ENCODE assay signal across 16 cellular contexts in the genomic region with DNA sequence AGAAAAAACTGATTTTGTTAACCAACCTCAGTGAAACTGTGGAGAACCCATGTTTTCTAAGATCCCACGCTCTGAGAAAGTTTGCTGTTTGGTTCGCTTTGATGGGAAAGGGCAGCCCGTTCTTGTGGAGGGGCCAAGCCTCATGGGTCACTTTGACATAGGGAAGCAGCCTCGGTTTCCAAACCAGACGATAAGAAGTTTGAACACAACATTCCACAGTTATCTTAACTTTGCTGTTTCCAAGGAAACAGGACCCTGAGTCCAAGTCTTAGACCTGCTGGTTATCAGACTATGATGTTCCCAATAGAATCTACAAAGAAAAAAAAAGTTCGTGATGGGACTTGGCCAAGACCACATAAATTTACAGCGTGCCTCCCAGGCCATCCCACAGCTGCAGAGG.
DNase-seq lines count a peak whose midpoint lies in the region; ATAC-seq and TF ChIP-seq lines count a peak whose summit lies in the region.
"Had no signal": no experiment of that assay in that cellular context is flagged by ENCODE, and none has a peak within 500 bp of the region (broad histone marks: within the 10 kb centered on the region; RNA-seq: fewer than 3 reads in every experiment).

No MANE protein-coding gene starts in this region.

- H3K27ac Mint-ChIP-seq in CD4-positive, alpha-beta memory T cell = peak overlapping the region; percentile 92 to 99 (median 97)
- H3K27ac Mint-ChIP-seq in T-cell = peak overlapping the region; percentile 50 to 91
- H3K27ac Mint-ChIP-seq: GM23338 had no signal

- H3K9me3 Mint-ChIP-seq in CD4-positive, alpha-beta memory T cell = peaks cover 0 to 4% (median 0%) of the 10 kb centered on the region in 8 donors
- H3K9me3 Mint-ChIP-seq in T-cell = peaks cover 0 to 3% (median 3%) of the 10 kb centered on the region in 3 donors

- H3K4me1 Mint-ChIP-seq in CD4-positive, alpha-beta memory T cell = peaks cover 48 to 73% (median 64%) of the 10 kb centered on the region in 4 donors
- peaks cover 55 to 71% (median 57%) of the 10 kb centered on the region in 3 donors for H3K4me1 Mint-ChIP-seq in T-cell

- no peaks in the 10 kb centered on the region for H3K27me3 Mint-ChIP-seq in CD4-positive, alpha-beta memory T cell
- no peaks in the 10 kb centered on the region for H3K27me3 Mint-ChIP-seq in T-cell

- no peak for DNase-seq in CD4-positive, alpha-beta memory T cell
- no peak for DNase-seq in T-cell
- DNase-seq in heart left ventricle = peak in 4 of 5 donors; percentile 59 to 72 (median 62)
- DNase-seq in ovary = peak; percentile 61 to 84 (median 74)
- DNase-seq in activated CD8-positive, alpha-beta memory T cell treated with anti-CD3 and anti-CD28 coated beads for 24 hours = no peak
- no peak for DNase-seq in NCI-H1105 (lab: John Stamatoyannopoulos, UW)
- DNase-seq: BE2C; CD8-positive, alpha-beta memory T cell; GF-D8; KG1; NCI-H1105 treated with DMSO at 0.1 percent for 48 hours; NCI-H187; NCI-H774; SJCRH30 had no signal

- H3K4me3 ChIP-seq in CD4-positive, alpha-beta memory T cell (ENCODE audit: low read length in 2 of 2) = no peak overlapping the region
- H3K4me3 ChIP-seq in heart left ventricle (no peak overlapping the region), ovary (no peak overlapping the region)
- H3K4me3 ChIP-seq: GM23338, SJCRH30 had no signal

- POLR2A ChIA-PET in CD4-positive, alpha-beta memory T cell (lab: Charles Lee; ENCODE audit: partially characterized antibody) = interaction anchor here (4.5 to 39.0 kb wide), 3 partner anchors 33 to 143 kb away, joined by 31 to 2213 read pairs (median 37); no protein-coding TSS in a partner anchor
- POLR2A ChIA-PET in T-cell (lab: Charles Lee) = no interaction called here

- peaks cover 3 to 4% of the 10 kb centered on the region in 2 donors for H3K36me3 Mint-ChIP-seq in CD4-positive, alpha-beta memory T cell
- peaks cover 4% of the 10 kb centered on the region for H3K36me3 Mint-ChIP-seq in T-cell

- H3K27ac ChIP-seq in CD4-positive, alpha-beta memory T cell (ENCODE audit: low read depth, low read length) = no peak overlapping the region
- H3K27ac ChIP-seq in heart left ventricle (peak overlapping the region in 9 of 12 donors; percentile 59 to 88 (median 74)), ovary (peak overlapping the region in 1 of 2 donors; percentile 9)
- H3K27ac ChIP-seq: SJCRH30 had no signal

- TF ChIP-seq CTCF in heart left ventricle (IDR thresholded peaks at IDR 0.05) = no peak
- TF ChIP-seq CTCF in ovary (IDR thresholded peaks at IDR 0.05) = no peak

- H3K4me1 ChIP-seq in CD4-positive, alpha-beta memory T cell (ENCODE audit: insufficient read depth, low read length) = peaks cover 65% of the 10 kb centered on the region
- H3K4me1 ChIP-seq in heart left ventricle (peaks cover 0 to 57% (median 17%) of the 10 kb centered on the region in 12 donors), ovary (ENCODE audit: insufficient read depth) (peaks cover 25% of the 10 kb centered on the region)
- H3K4me1 ChIP-seq: BE2C had no signal

- H3K9me3 ChIP-seq in CD4-positive, alpha-beta memory T cell (ENCODE audit: control insufficient read depth in 1 of 2, low read length in 2 of 2) = no peaks in the 10 kb centered on the region
- no peaks in the 10 kb centered on the region for H3K9me3 ChIP-seq in heart left ventricle
- H3K9me3 ChIP-seq in ovary = no peaks in the 10 kb centered on the region
- H3K9me3 ChIP-seq: BE2C, SJCRH30 had no signal

- no peaks in the 10 kb centered on the region for H3K36me3 ChIP-seq in CD4-positive, alpha-beta memory T cell (ENCODE audit: insufficient read depth, low read length)
- no peaks in the 10 kb centered on the region for H3K36me3 ChIP-seq in heart left ventricle
- no peaks in the 10 kb centered on the region for H3K36me3 ChIP-seq in ovary
- H3K36me3 ChIP-seq: BE2C, SJCRH30 had no signal

- WGBS in heart left ventricle, 4 donors = 56 to 62% (median 58%) methylated on average over 7 of the region's 7 CpGs
- WGBS in ovary, 3 donors = 6 to 18% (median 6%) methylated on average over 7 of the region's 7 CpGs

- no peaks in the 10 kb centered on the region for H3K27me3 ChIP-seq in CD4-positive, alpha-beta memory T cell (ENCODE audit: insufficient read depth, low read length)
- H3K27me3 ChIP-seq in heart left ventricle (no peaks in the 10 kb centered on the region), ovary (no peaks in the 10 kb centered on the region)
- H3K27me3 ChIP-seq: BE2C, SJCRH30 had no signal

- CTCF ChIA-PET in CD4-positive, alpha-beta memory T cell (lab: Charles Lee; ENCODE audit: partially characterized antibody) = interaction anchor here (1.9 to 6.3 kb wide), 4 partner anchors 12 to 37 kb away, joined by 4 to 102 read pairs (median 74); no protein-coding TSS in a partner anchor
- CTCF ChIA-PET in T-cell (lab: Charles Lee) = interaction anchor here (0.7 to 1.6 kb wide), 2 partner anchors 11 to 35 kb away, joined by 3 to 4 read pairs; no protein-coding TSS in a partner anchor

- TF ChIP-seq POLR2A in heart left ventricle (IDR thresholded peaks at IDR 0.05) (no peak), ovary (IDR thresholded peaks at IDR 0.05) (no peak)

- no peak for ATAC-seq in T-cell (replicated peaks in 1 of 4)
- ATAC-seq in heart left ventricle = peak; percentile 59 to 80 (median 68)
- no peak for ATAC-seq in GM18519 (IDR thresholded peaks at IDR 0.05; ENCODE audit: low FRiP score, unreplicated experiment)
- ATAC-seq: GM23338 had no signal

- intact Hi-C loops in CD4-positive, alpha-beta memory T cell (cut with micrococcal nuclease) = loop anchor here (5.0 to 10.0 kb wide), 2 partner anchors 195 to 897 kb away; a partner anchor contains a TSS
- intact Hi-C loops in heart left ventricle (cut with DNase I) (loop anchor here in 4 of 10 donors (5.0 to 10.0 kb wide), 4 partner anchors 40 to 145 kb away; no protein-coding TSS in a partner anchor), ovary (cut with DNase I) (no loop called here)

- peak overlapping the region in 3 of 8 donors; percentile 64 to 87 (median 85) for H3K4me3 Mint-ChIP-seq in CD4-positive, alpha-beta memory T cell
- H3K4me3 Mint-ChIP-seq in T-cell = peak overlapping the region in 1 of 3 donors; percentile 28
- H3K4me3 Mint-ChIP-seq: CD8-positive, alpha-beta memory T cell; GM23338 had no signal

- no peak for TF ChIP-seq EP300 in ovary (IDR thresholded peaks at IDR 0.05)

Comparison
In these comparisons a context has a peak if more than half of its experiments do, and no peak if none do; other contexts are left out.
1. DNase-seq: peak in heart left ventricle (4 of 5) and ovary (5 of 5); none in CD4-positive, alpha-beta memory T cell (0 of 5), T-cell (0 of 34), activated CD8-positive, alpha-beta memory T cell treated with anti-CD3 and anti-CD28 coated beads for 24 hours (single experiment) and NCI-H1105 (single experiment).
2. ATAC-seq: peak in heart left ventricle (4 of 4); none in T-cell (0 of 4) and GM18519 (single experiment).